8 cellular contexts compared by ENCODE assay signal in genomic region chr2:102473020-102473419, GRCh38. TPM values are rescaled to one million over a fixed set of nuclear protein-coding genes. Genes with fewer than 3 reads are reported as not detected.
A peak's percentile ranks its signal among the peaks of the same experiment; 100 is the strongest.
DNase-seq lines count a peak whose midpoint lies in the region; ATAC-seq, FAIRE-seq and TF ChIP-seq lines count a peak whose summit lies in the region.
"Had no signal": no experiment of that assay in that cellular context is flagged by ENCODE, and none has a peak within 500 bp of the region (broad histone marks: within the 10 kb centered on the region; RNA-seq: fewer than 3 reads in every experiment).

A gene with protein sequence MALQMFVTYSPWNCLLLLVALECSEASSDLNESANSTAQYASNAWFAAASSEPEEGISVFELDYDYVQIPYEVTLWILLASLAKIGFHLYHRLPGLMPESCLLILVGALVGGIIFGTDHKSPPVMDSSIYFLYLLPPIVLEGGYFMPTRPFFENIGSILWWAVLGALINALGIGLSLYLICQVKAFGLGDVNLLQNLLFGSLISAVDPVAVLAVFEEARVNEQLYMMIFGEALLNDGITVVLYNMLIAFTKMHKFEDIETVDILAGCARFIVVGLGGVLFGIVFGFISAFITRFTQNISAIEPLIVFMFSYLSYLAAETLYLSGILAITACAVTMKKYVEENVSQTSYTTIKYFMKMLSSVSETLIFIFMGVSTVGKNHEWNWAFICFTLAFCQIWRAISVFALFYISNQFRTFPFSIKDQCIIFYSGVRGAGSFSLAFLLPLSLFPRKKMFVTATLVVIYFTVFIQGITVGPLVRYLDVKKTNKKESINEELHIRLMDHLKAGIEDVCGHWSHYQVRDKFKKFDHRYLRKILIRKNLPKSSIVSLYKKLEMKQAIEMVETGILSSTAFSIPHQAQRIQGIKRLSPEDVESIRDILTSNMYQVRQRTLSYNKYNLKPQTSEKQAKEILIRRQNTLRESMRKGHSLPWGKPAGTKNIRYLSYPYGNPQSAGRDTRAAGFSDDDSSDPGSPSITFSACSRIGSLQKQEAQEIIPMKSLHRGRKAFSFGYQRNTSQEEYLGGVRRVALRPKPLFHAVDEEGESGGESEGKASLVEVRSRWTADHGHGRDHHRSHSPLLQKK (plus strand): TSS chr2:102473226. CDS start chr2:102473760, 534 bp downstream.

- POLR2A ChIA-PET in activated CD8-positive, alpha-beta T cell treated with anti-CD3 and anti-CD28 coated beads, Interleukin-2, amount 10 ng/mL, durations not matched to agents 7 days and 5 days (lab: Charles Lee), result interaction anchor here (0.6 kb wide), 1 partner anchor 8 kb away, joined by 3 read pairs; no protein-coding TSS in a partner anchor

- no peaks in the 10 kb centered on the region for H3K27me3 ChIP-seq in H7 (ENCODE audit: control insufficient read depth, insufficient read depth, low read length)
- no peaks in the 10 kb centered on the region for H3K27me3 ChIP-seq in pancreas

- TF ChIP-seq CTCF in pancreas (IDR thresholded peaks at IDR 0.05), result peak; percentile 56 to 80 (median 74)

- ATAC-seq in activated CD8-positive, alpha-beta T cell treated with anti-CD3 and anti-CD28 coated beads, Interleukin-2, amount 10 ng/mL, durations not matched to agents 7 days and 5 days, result no peak
- peak in 3 of 4 donors; percentile 81 to 88 (median 81) for ATAC-seq in pancreas
- no peak for ATAC-seq in GM21528 (IDR thresholded peaks at IDR 0.05; ENCODE audit: low FRiP score, unreplicated experiment)

- WGBS in pancreas, 2 donors, result 2 to 5% methylated on average over 3 of the region's 3 CpGs

- no peaks in the 10 kb centered on the region for H3K4me1 ChIP-seq in pancreas

- intact Hi-C loops in pancreas (cut with DNase I), result no loop called here

- peak; percentile 87 for FAIRE-seq in G401.6 (lab: Jason Lieb, UNC)
- FAIRE-seq in pancreas (lab: Jason Lieb, UNC), result peak; percentile 17
- FAIRE-seq: colon had no signal

- CTCF ChIA-PET in activated CD8-positive, alpha-beta T cell treated with anti-CD3 and anti-CD28 coated beads, Interleukin-2, amount 10 ng/mL, durations not matched to agents 7 days and 5 days (lab: Charles Lee), result interaction anchor here (0.6 to 4.8 kb wide), 32 partner anchors 11 to 453 kb away, joined by 3 to 36 read pairs (median 4); a partner anchor contains a TSS

- H3K27ac Mint-ChIP-seq in activated CD8-positive, alpha-beta T cell treated with anti-CD3 and anti-CD28 coated beads, Interleukin-2, amount 10 ng/mL, durations not matched to agents 7 days and 5 days, result no peak within 1 kb of the TSS

- no peak within 1 kb of the TSS for H3K4me3 Mint-ChIP-seq in activated CD8-positive, alpha-beta T cell treated with anti-CD3 and anti-CD28 coated beads, Interleukin-2, amount 10 ng/mL, durations not matched to agents 7 days and 5 days

- H3K4me3 ChIP-seq in H7 (ENCODE audit: insufficient read depth, low read depth, low read length) (no peak within 1 kb of the TSS), pancreas (no peak within 1 kb of the TSS)

- no peaks in the 10 kb centered on the region for H3K36me3 Mint-ChIP-seq in activated CD8-positive, alpha-beta T cell treated with anti-CD3 and anti-CD28 coated beads, Interleukin-2, amount 10 ng/mL, durations not matched to agents 7 days and 5 days (ENCODE audit: low read depth)

- no peaks in the 10 kb centered on the region for H3K4me1 Mint-ChIP-seq in activated CD8-positive, alpha-beta T cell treated with anti-CD3 and anti-CD28 coated beads, Interleukin-2, amount 10 ng/mL, durations not matched to agents 7 days and 5 days (ENCODE audit: low read depth)

- no peaks in the 10 kb centered on the region for H3K36me3 ChIP-seq in H7 (replicated peaks; ENCODE audit: control insufficient read depth, insufficient read depth, low read length)
- no peaks in the 10 kb centered on the region for H3K36me3 ChIP-seq in pancreas

- H3K9me3 ChIP-seq in pancreas, result no peaks in the 10 kb centered on the region

- peaks cover 11% of the 10 kb centered on the region for H3K9me3 Mint-ChIP-seq in activated CD8-positive, alpha-beta T cell treated with anti-CD3 and anti-CD28 coated beads, Interleukin-2, amount 10 ng/mL, durations not matched to agents 7 days and 5 days (ENCODE audit: insufficient read depth)

- no peak within 1 kb of the TSS for H3K27ac ChIP-seq in pancreas

- peaks cover 35% of the 10 kb centered on the region for H3K27me3 Mint-ChIP-seq in activated CD8-positive, alpha-beta T cell treated with anti-CD3 and anti-CD28 coated beads, Interleukin-2, amount 10 ng/mL, durations not matched to agents 7 days and 5 days (ENCODE audit: low read depth)

- DNase-seq in H7 (peak; percentile 46), NCI-H2196 (lab: John Stamatoyannopoulos, UW; ENCODE audit: unreplicated experiment) (peak; percentile 17), fibroblast of gingiva (ENCODE audit: low read depth) (peak; percentile 6), pancreas (peak in 4 of 6 donors; percentile 16 to 65 (median 40))
- DNase-seq in activated CD8-positive, alpha-beta T cell treated with anti-CD3 and anti-CD28 coated beads, Interleukin-2, amount 10 ng/mL, durations not matched to agents 7 days and 5 days, result peak; percentile 73

RNA-seq across cellular contexts. Expression of the gene that starts here (rescaled TPM):
- total RNA-seq in H7 (2014; rRNA removed; shearing (Covaris generic)), result not detected in 2 replicates
- total RNA-seq in activated CD8-positive, alpha-beta T cell treated with anti-CD3 and anti-CD28 coated beads, Interleukin-2, amount 10 ng/mL, durations not matched to agents 7 days and 5 days, result under 1 TPM; 0.08 TPM
- under 1 TPM in 3 of 6 donors, not detected in 3; 0.03 to 0.41 (median 0.09) TPM for total RNA-seq in pancreas
- polyA plus RNA-seq in pancreas, result not detected

Comparison
In these comparisons a context has a peak if more than half of its experiments do, and no peak if none do; other contexts are left out.
1. Peak in DNase-seq in H7; RNA of the gene not detected or under 1 TPM.
2. Peak in DNase-seq in activated CD8-positive, alpha-beta T cell treated with anti-CD3 and anti-CD28 coated beads, Interleukin-2, amount 10 ng/mL, durations not matched to agents 7 days and 5 days; RNA of the gene not detected or under 1 TPM.
3. Peak in DNase-seq and ATAC-seq in pancreas; RNA of the gene not detected or under 1 TPM.
4. DNase-seq: peak in every context shown above with its lines; median percentile 73 in activated CD8-positive, alpha-beta T cell treated with anti-CD3 and anti-CD28 coated beads, Interleukin-2, amount 10 ng/mL, durations not matched to agents 7 days and 5 days; 46 in H7; 40 in pancreas; 17 in NCI-H2196; 6 in fibroblast of gingiva.